In genomic region chr9:81635526-81636279, GRCh38 we compare ENCODE assay signal across 23 cellular contexts. TPM values are rescaled to one million over a fixed set of nuclear protein-coding genes. Genes with fewer than 3 reads are reported as not detected.
DNase-seq lines count a peak whose midpoint lies in the region; ATAC-seq and TF ChIP-seq lines count a peak whose summit lies in the region.
"Had no signal": no experiment of that assay in that cellular context is flagged by ENCODE, and none has a peak within 500 bp of the region (broad histone marks: within the 10 kb centered on the region; RNA-seq: fewer than 3 reads in every experiment).

No MANE protein-coding gene starts in this region.

- H2BK120ac ChIP-seq in H9 (ENCODE audit: low read depth, low read length, poor library complexity, severe bottlenecking), result no peak overlapping the region

- H3K18ac ChIP-seq in H9 (ENCODE audit: insufficient read length, low read depth, low read length), result no peak overlapping the region

- H2BK15ac ChIP-seq in H9 (ENCODE audit: low read depth, low read length), result no peak overlapping the region

- H3K4me1 ChIP-seq in H9 (ENCODE audit: insufficient read depth, low read length) (peaks cover 3% of the 10 kb centered on the region; the same call in 1 of the 2 replicates), esophagus muscularis mucosa (peaks cover 3 to 50% (median 33%) of the 10 kb centered on the region in 4 donors)
- H3K4me1 ChIP-seq: Caco-2, prostate gland, upper lobe of right lung had no signal

- no peaks in the 10 kb centered on the region for H4K20me1 ChIP-seq in H9 (ENCODE audit: control insufficient read depth, insufficient read depth, insufficient read length)

- no peaks in the 10 kb centered on the region for H3K27me3 Mint-ChIP-seq in H9 (ENCODE audit: low read depth)
- H3K27me3 Mint-ChIP-seq: activated CD4-positive, alpha-beta T cell treated with anti-CD3 and anti-CD28 coated beads, Interleukin-2, amount 10 ng/mL, durations not matched to agents 24 days and 14 days had no signal

- no peak overlapping the region for H2BK12ac ChIP-seq in H9 (ENCODE audit: insufficient read length, low read depth, low read length)

- no peak overlapping the region for H3K14ac ChIP-seq in H9 (ENCODE audit: insufficient read depth, low read length)

- H3K4me1 Mint-ChIP-seq in H9, result peaks cover 34 to 36% of the 10 kb centered on the region in 2 experiments
- H3K4me1 Mint-ChIP-seq: activated CD4-positive, alpha-beta T cell treated with anti-CD3 and anti-CD28 coated beads, Interleukin-2, amount 10 ng/mL, durations not matched to agents 24 days and 14 days had no signal

- no peaks in the 10 kb centered on the region for H3K9me3 Mint-ChIP-seq in H9
- H3K9me3 Mint-ChIP-seq: activated CD4-positive, alpha-beta T cell treated with anti-CD3 and anti-CD28 coated beads, Interleukin-2, amount 10 ng/mL, durations not matched to agents 24 days and 14 days; naive thymus-derived CD8-positive, alpha-beta T cell had no signal

- H4K8ac ChIP-seq in H9 (replicated peaks; ENCODE audit: insufficient read length, low read depth, low read length), result no peak overlapping the region

- TF ChIP-seq CTCF in H9 (conservative IDR thresholded peaks at IDR 0.05) (no peak), lower leg skin (IDR thresholded peaks at IDR 0.05) (no peak), esophagus muscularis mucosa (IDR thresholded peaks at IDR 0.05) (no peak)

- H2BK5ac ChIP-seq in H9 (ENCODE audit: insufficient read length, low read length), result no peak overlapping the region

- H2AFZ ChIP-seq in H9 (ENCODE audit: low read length), result no peak overlapping the region

- no peak overlapping the region for H4K5ac ChIP-seq in H9 (ENCODE audit: insufficient read length, low read depth, low read length)

- H3K27ac ChIP-seq in H9 (ENCODE audit: insufficient read length, low read depth, low read length) (no peak overlapping the region), esophagus muscularis mucosa (replicated peaks in 1 of 4) (no peak overlapping the region)
- H3K27ac ChIP-seq: prostate gland, upper lobe of right lung had no signal

- DNase-seq in AG08395 (ENCODE audit: low spot score), result peak; percentile 62
- no peak for DNase-seq in H9
- DNase-seq in dedifferentiated amniotic fluid mesenchymal stem cell (ENCODE audit: extremely low spot score), result peak; percentile 67
- peak; percentile 23 for DNase-seq in kidney tubule cell (ENCODE audit: low spot score)
- DNase-seq in lower leg skin (ENCODE audit: low spot score in 2 of 2), result no peak
- no peak for DNase-seq in germinal center (ENCODE audit: low spot score)
- DNase-seq in esophagus muscularis mucosa (ENCODE audit: extremely low spot score), result no peak
- DNase-seq: activated CD4-positive, alpha-beta T cell treated with anti-CD3 and anti-CD28 coated beads, Interleukin-2, amount 10 ng/mL, durations not matched to agents 24 days and 14 days; activated CD8-positive, alpha-beta memory T cell treated with anti-CD3 and anti-CD28 coated beads, Interleukin-2, amount 50 U/mL, for 4 hours; activated effector memory CD4-positive, alpha-beta T cell treated with anti-CD3 and anti-CD28 coated beads, Interleukin-2, amount 50 U/mL, for 16 hours; adrenal gland; Caco-2; H7; hippocampal formation; MM.1S; naive thymus-derived CD8-positive, alpha-beta T cell; stimulated activated CD4-positive, alpha-beta T cell treated with anti-CD3 and anti-CD28 coated beads, Interleukin-4, amount 100 ng/mL, for 24 hours; T-helper 1 cell; upper lobe of right lung had no signal

- no peak overlapping the region for H3K4me3 Mint-ChIP-seq in H9
- H3K4me3 Mint-ChIP-seq: activated CD4-positive, alpha-beta T cell treated with anti-CD3 and anti-CD28 coated beads, Interleukin-2, amount 10 ng/mL, durations not matched to agents 24 days and 14 days; naive thymus-derived CD8-positive, alpha-beta T cell had no signal

- H3K56ac ChIP-seq in H9 (ENCODE audit: insufficient read length, low read depth, low read length), result no peak overlapping the region

- peaks cover 11 to 49% (median 37%) of the 10 kb centered on the region in 3 experiments; a peak in 6 of 7 replicates for H3K36me3 Mint-ChIP-seq in H9 (ENCODE audit: insufficient read depth in 1 of 3, low read depth in 3 of 3)
- H3K36me3 Mint-ChIP-seq: naive thymus-derived CD8-positive, alpha-beta T cell had no signal

- no peak overlapping the region for H3K4ac ChIP-seq in H9 (ENCODE audit: low read depth, low read length)

- intact Hi-C loops in lower leg skin (cut with DNase I; ENCODE audit: low total_unique reads) (no loop called here), esophagus muscularis mucosa (cut with DNase I) (no loop called here)

- no peak for ATAC-seq in HG03045 (IDR thresholded peaks at IDR 0.05; ENCODE audit: unreplicated experiment)
- ATAC-seq: esophagus mucosa; naive thymus-derived CD8-positive, alpha-beta T cell; upper lobe of right lung had no signal

- H3K27ac Mint-ChIP-seq in H9, result peak overlapping the region in 2 of 3 experiments; percentile 16 to 69; a peak in 3 of 7 replicates
- H3K27ac Mint-ChIP-seq: activated CD4-positive, alpha-beta T cell treated with anti-CD3 and anti-CD28 coated beads, Interleukin-2, amount 10 ng/mL, durations not matched to agents 24 days and 14 days; naive thymus-derived CD8-positive, alpha-beta T cell had no signal

- peaks cover 0 to 33% (median 10%) of the 10 kb centered on the region in 4 donors for H3K36me3 ChIP-seq in esophagus muscularis mucosa
- H3K36me3 ChIP-seq: adrenal gland, prostate gland had no signal

- no peak overlapping the region for H3K4me3 ChIP-seq in lower leg skin (ENCODE audit: low read depth, poor library complexity, severe bottlenecking)
- H3K4me3 ChIP-seq in esophagus muscularis mucosa, result no peak overlapping the region
- H3K4me3 ChIP-seq: adrenal gland, prostate gland, smooth muscle cell, upper lobe of right lung had no signal

- H3K4me2 ChIP-seq in H9 (ENCODE audit: insufficient read depth, insufficient read length, low read length), result no peak overlapping the region
- H3K4me2 ChIP-seq: smooth muscle cell had no signal

- no peak overlapping the region for H3K9ac ChIP-seq in H9 (ENCODE audit: extremely low read depth, insufficient read length, low read length)

- no peak overlapping the region for H3T11ph ChIP-seq in H9 (ENCODE audit: low read length)

- H3K9me3 ChIP-seq in H9 (ENCODE audit: control insufficient read depth, low read depth, low read length), result no peaks in the 10 kb centered on the region
- no peaks in the 10 kb centered on the region for H3K9me3 ChIP-seq in esophagus muscularis mucosa
- H3K9me3 ChIP-seq: adrenal gland, Caco-2, prostate gland, upper lobe of right lung had no signal

- H2AK5ac ChIP-seq in H9 (ENCODE audit: insufficient read length, low read length), result no peak overlapping the region

- peaks cover 4% of the 10 kb centered on the region for H3K79me1 ChIP-seq in H9 (ENCODE audit: insufficient read depth, low read depth, low read length, poor library complexity, severe bottlenecking)

- H4K91ac ChIP-seq in H9 (ENCODE audit: insufficient read length, low read depth, low read length), result no peak overlapping the region

- no peak for TF ChIP-seq POLR2A in lower leg skin (IDR thresholded peaks at IDR 0.05)
- no peak for TF ChIP-seq POLR2A in esophagus muscularis mucosa (IDR thresholded peaks at IDR 0.05; ENCODE audit: low read depth)

- H3K27me3 ChIP-seq in H9 (ENCODE audit: insufficient read depth, low read length) (no peaks in the 10 kb centered on the region), esophagus muscularis mucosa (no peaks in the 10 kb centered on the region)
- H3K27me3 ChIP-seq: adrenal gland, upper lobe of right lung had no signal

- WGBS in H9 (ENCODE audit: extremely low coverage, insufficient read length, low lambda C conversion rate), result no CpG with 5 or more reads among the region's 1 CpG
- 76 to 90% methylated on average over 1 of the region's 1 CpG for WGBS in lower leg skin, 2 donors
- WGBS in esophagus muscularis mucosa, result 79% methylated on average over 1 of the region's 1 CpG

- H3K79me2 ChIP-seq in H9 (ENCODE audit: insufficient read depth, low read length), result peaks cover 7% of the 10 kb centered on the region; the same call in 1 of the 2 replicates

- no peak for TF ChIP-seq EP300 in esophagus muscularis mucosa (IDR thresholded peaks at IDR 0.05)

- H2BK20ac ChIP-seq in H9 (ENCODE audit: low read depth, low read length, poor library complexity, severe bottlenecking), result no peak overlapping the region

- no peak overlapping the region for H3K23ac ChIP-seq in H9 (ENCODE audit: insufficient read length, low read depth, low read length)

- H3K23me2 ChIP-seq in H9 (ENCODE audit: insufficient read length, low read depth, low read length, poor library complexity, severe bottlenecking), result no peaks in the 10 kb centered on the region

RNA-seq across cellular contexts. Expression of gene TLE1, which starts 53.6 kb away (rescaled TPM):
- 75.1 and 79.3 TPM in 2 replicates for total RNA-seq in H9 (2021)
- total RNA-seq in lower leg skin, result 10 to 100 TPM; 42.0 to 63.3 (median 43.7) TPM
- total RNA-seq in esophagus muscularis mucosa, result 100 to 1,000 TPM in 1 of 4 donors, 10 to 100 TPM in 3; 52.3 to 125 (median 76.8) TPM
- total RNA-seq: activated CD4-positive, alpha-beta T cell treated with anti-CD3 and anti-CD28 coated beads, Interleukin-2, amount 10 ng/mL, durations not matched to agents 24 days and 14 days had no signal

Comparison
In these comparisons a context has a peak if more than half of its experiments do, and no peak if none do; other contexts are left out.
1. DNase-seq: peak in AG08395 (single experiment), dedifferentiated amniotic fluid mesenchymal stem cell (single experiment) and kidney tubule cell (single experiment); none in H9 (single experiment), lower leg skin (0 of 2), germinal center (single experiment) and esophagus muscularis mucosa (single experiment).